Comparison of ENCODE assay signal across 5 cellular contexts in the genomic region with DNA sequence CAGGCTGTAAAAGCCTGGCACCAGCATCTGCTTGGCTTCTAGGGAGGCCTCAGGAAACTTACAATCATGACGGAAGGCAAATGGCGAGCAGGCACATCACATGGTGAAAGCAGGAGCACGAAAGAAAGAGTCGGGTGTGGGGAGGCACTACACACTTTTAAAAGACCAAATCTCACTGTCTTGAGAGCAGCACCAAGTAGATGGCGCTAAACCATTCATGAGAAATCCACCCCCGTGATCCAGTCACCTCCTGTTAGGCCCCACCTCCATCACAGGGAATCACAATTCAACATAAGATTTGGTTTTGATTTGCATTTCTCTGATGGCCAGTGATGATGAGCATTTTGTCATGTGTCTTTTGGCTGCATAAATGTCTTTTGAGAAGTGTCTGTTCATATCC. TPM values are rescaled to one million over a fixed set of nuclear protein-coding genes. Genes with fewer than 3 reads are reported as not detected.
"Had no signal": no experiment of that assay in that cellular context is flagged by ENCODE, and none has a peak within 500 bp of the region (broad histone marks: within the 10 kb centered on the region; RNA-seq: fewer than 3 reads in every experiment).

No MANE protein-coding gene starts in this region.

RNA-seq across cellular contexts. Expression of a gene that starts 36.6 kb away (rescaled TPM):
- total RNA-seq: dermis microvascular lymphatic vessel endothelial cell; glomerular endothelial cell; myocyte; naive thymus-derived CD8-positive, alpha-beta T cell had no signal
- polyA plus RNA-seq: immature natural killer cell; naive thymus-derived CD8-positive, alpha-beta T cell had no signal
